In the genomic region with DNA sequence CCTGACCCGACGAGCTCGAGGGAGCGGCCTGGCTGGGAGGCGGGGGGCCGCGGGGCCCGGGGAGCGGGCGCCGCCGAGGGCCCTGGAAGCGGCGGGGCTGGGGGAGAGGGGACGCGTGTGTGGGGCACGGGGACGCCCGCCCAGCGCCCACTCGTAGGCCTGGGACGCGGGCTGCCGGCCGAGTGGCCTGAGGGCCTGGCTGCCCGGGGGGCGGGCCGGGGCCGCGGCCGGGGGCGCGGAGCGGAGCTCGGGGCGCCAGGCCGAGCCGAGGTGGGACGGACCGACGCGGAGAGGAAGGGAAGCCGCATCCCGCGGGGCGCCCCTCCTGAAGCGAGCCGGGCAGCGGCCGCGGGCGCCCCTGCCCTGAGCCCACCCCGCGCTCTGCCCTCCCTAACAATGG, we compare ENCODE assay signal across 8 cellular contexts.
DNase-seq lines count a peak whose midpoint lies in the region; ATAC-seq and TF ChIP-seq lines count a peak whose summit lies in the region.
"Not testable (repeated sequence)": the region's sequence is repeated elsewhere in the genome, so short reads cannot be mapped to it uniquely, and the experiment has no call there.

No MANE protein-coding gene starts in this region.

- H3K27me3 Mint-ChIP-seq in nephron progenitor cell (ENCODE audit: low read depth, poor library complexity) = not testable (repeated sequence)

- ATAC-seq in GM21723 (IDR thresholded peaks at IDR 0.05; ENCODE audit: unreplicated experiment) (peak; percentile 44), HG03175 (IDR thresholded peaks at IDR 0.05; ENCODE audit: unreplicated experiment) (peak; percentile 39), left cardiac atrium (peak; percentile 72 to 76)

- H3K4me3 ChIP-seq in GM12865 (ENCODE audit: low read depth, low read length) (peak overlapping the region; percentile 52), SU-DHL-6 (ENCODE audit: insufficient read depth, low read length, poor library complexity, severe bottlenecking) (peak overlapping the region; percentile 47), astrocyte of the spinal cord (ENCODE audit: low read depth, low read length) (peak overlapping the region; percentile 30), tibial artery (peak overlapping the region; percentile 62 to 64)

- H3K4me1 ChIP-seq in tibial artery = not testable (repeated sequence)

- H3K27me3 ChIP-seq in SU-DHL-6 (ENCODE audit: low read length); tibial artery: not testable (repeated sequence)

- not testable (repeated sequence) for H2AFZ ChIP-seq in SU-DHL-6 (ENCODE audit: low read depth, low read length, severe bottlenecking)

- peak overlapping the region; percentile 37; the same call in 1 of the 2 replicates for H3K9ac ChIP-seq in SU-DHL-6 (ENCODE audit: low read length)

- intact Hi-C loops in left cardiac atrium (cut with DNase I); tibial artery (cut with DNase I; ENCODE audit: low total_unique reads): not testable (repeated sequence)

- not testable (repeated sequence) for H3K4me1 Mint-ChIP-seq in nephron progenitor cell

- H3K36me3 ChIP-seq in SU-DHL-6 (ENCODE audit: low read length); tibial artery: not testable (repeated sequence)

- H3K4me3 Mint-ChIP-seq in nephron progenitor cell = peak overlapping the region; percentile 74

- not testable (repeated sequence) for H3K27ac Mint-ChIP-seq in nephron progenitor cell

- H3K79me2 ChIP-seq in SU-DHL-6 (ENCODE audit: insufficient read depth, low read length) = not testable (repeated sequence)

- H3K36me3 Mint-ChIP-seq in nephron progenitor cell (ENCODE audit: low read depth) = not testable (repeated sequence)

- not testable (repeated sequence) for H3K9me2 ChIP-seq in SU-DHL-6 (replicated peaks; ENCODE audit: insufficient read depth, low read length)

- not testable (repeated sequence) for H4K20me1 ChIP-seq in SU-DHL-6 (ENCODE audit: low read depth, low read length)

- in situ Hi-C loops in astrocyte of the spinal cord (cut with HindIII; ENCODE audit: low sequenced_read_pairs) = not testable (repeated sequence)

- H3K9me3 ChIP-seq in SU-DHL-6 (ENCODE audit: insufficient read depth, low read length); tibial artery: not testable (repeated sequence)

- TF ChIP-seq CTCF in GM12865 (IDR thresholded peaks at IDR 0.05; ENCODE audit: insufficient read depth, low read depth, low read length, missing control alignments); SU-DHL-6 (IDR thresholded peaks at IDR 0.05; ENCODE audit: insufficient read depth, low read length, poor library complexity, severe bottlenecking); astrocyte of the spinal cord (IDR thresholded peaks at IDR 0.05; ENCODE audit: low read depth, low read length); nephron progenitor cell (IDR thresholded peaks at IDR 0.05); tibial artery (IDR thresholded peaks at IDR 0.05): not testable (repeated sequence)

- H3K9me3 Mint-ChIP-seq in nephron progenitor cell = not testable (repeated sequence)

- not testable (repeated sequence) for H3F3A ChIP-seq in SU-DHL-6 (ENCODE audit: insufficient read depth)

- peak overlapping the region; percentile 40 for H3K4me2 ChIP-seq in SU-DHL-6 (ENCODE audit: low read depth, low read length, poor library complexity, severe bottlenecking)

- DNase-seq in GM12865 (ENCODE audit: low read depth); astrocyte of the spinal cord (ENCODE audit: low read depth, low spot score); left cardiac atrium; tibial artery: not testable (repeated sequence)
- peak; percentile 47 for DNase-seq in nephron progenitor cell

- not testable (repeated sequence) for H3K27ac ChIP-seq in SU-DHL-6 (ENCODE audit: low read depth, low read length); tibial artery
